ENCODE assay signal across 41 cellular contexts in genomic region chr5:180187767-180188166, GRCh38. TPM values are rescaled to one million over a fixed set of nuclear protein-coding genes. Genes with fewer than 3 reads are reported as not detected.
"Had no signal": no experiment of that assay in that cellular context is flagged by ENCODE, and none has a peak within 500 bp of the region (broad histone marks: within the 10 kb centered on the region; RNA-seq: fewer than 3 reads in every experiment).

No MANE protein-coding gene starts in this region.

- H3K27ac Mint-ChIP-seq: activated naive CD4-positive, alpha-beta T cell treated with anti-CD3 and anti-CD28 coated beads for 36 hours; activated naive CD4-positive, alpha-beta T cell treated with anti-CD3 and anti-CD28 coated beads, Interleukin-2, amount 10 ng/mL, durations not matched to agents 7 days and 5 days; activated naive CD4-positive, alpha-beta T cell treated with anti-CD3 and anti-CD28 coated beads, Interleukin-2, amount 50 U/mL, for 24 hours; activated naive CD4-positive, alpha-beta T cell treated with anti-CD3 and anti-CD28 coated beads, Interleukin-2, amount 50 U/mL, for 72 hours; activated naive CD8-positive, alpha-beta T cell; activated naive CD8-positive, alpha-beta T cell treated with anti-CD3 and anti-CD28 coated beads for 36 hours; activated naive CD8-positive, alpha-beta T cell treated with anti-CD3 and anti-CD28 coated beads, Interleukin-2, amount 10 ng/mL, durations not matched to agents 7 days and 5 days; activated naive CD8-positive, alpha-beta T cell treated with anti-CD3 and anti-CD28 coated beads, Interleukin-2, amount 50 U/mL, for 24 hours; activated T-cell treated with anti-CD3 and anti-CD28 coated beads, Interleukin-2, amount 50 U/mL, for 24 hours; activated T-cell treated with anti-CD3 and anti-CD28 coated beads, Interleukin-2, amount 50 U/mL, for 72 hours; activated T-helper 1 cell treated with anti-CD3 and anti-CD28 coated beads, Interleukin-12 subunit alpha, Interleukin-12 subunit beta, Interleukin-2, Interleukin-4 antibody, amounts not matched to agents 30 ng/mL and 10 ng/mL and 1 ng/mL, durations not matched to agents 14 hours and 24 hours and 36 hours; activated T-helper 17 cell treated with anti-CD3 and anti-CD28 coated beads, Interleukin-2, amount 50 U/mL, for 72 hours; activated T-helper 2 cell treated with anti-CD3 and anti-CD28 coated beads, Interferon-gamma antibody, Interleukin-2, Interleukin-4, amounts not matched to agents 10 μg/mL and 5 μg/mL and 100 μg/mL, durations not matched to agents 14 hours and 24 hours and 36 hours; brain had no signal

- H3K27ac ChIP-seq: adrenal gland, ascending aorta, body of pancreas, brain microvascular endothelial cell, breast epithelium, cardiac muscle cell had no signal

- H3K4me1 Mint-ChIP-seq: activated naive CD4-positive, alpha-beta T cell treated with anti-CD3 and anti-CD28 coated beads, Interleukin-2, amount 10 ng/mL, durations not matched to agents 7 days and 5 days; activated naive CD4-positive, alpha-beta T cell treated with anti-CD3 and anti-CD28 coated beads, Interleukin-2, amount 50 U/mL, for 24 hours; activated naive CD8-positive, alpha-beta T cell treated with anti-CD3 and anti-CD28 coated beads for 36 hours; activated naive CD8-positive, alpha-beta T cell treated with anti-CD3 and anti-CD28 coated beads, Interleukin-2, amount 10 ng/mL, durations not matched to agents 7 days and 5 days; activated naive CD8-positive, alpha-beta T cell treated with anti-CD3 and anti-CD28 coated beads, Interleukin-2, amount 50 U/mL, for 24 hours; activated T-helper 17 cell treated with anti-CD3 and anti-CD28 coated beads, Interleukin-2, amount 50 U/mL, for 72 hours; brain; central memory CD8-positive, alpha-beta T cell had no signal

- FAIRE-seq: astrocyte, bronchial epithelial cell had no signal

- H3K9me3 Mint-ChIP-seq: activated naive CD4-positive, alpha-beta T cell treated with anti-CD3 and anti-CD28 coated beads, Interleukin-2, amount 50 U/mL, for 72 hours; central memory CD8-positive, alpha-beta T cell had no signal

- H3K4me3 ChIP-seq: adrenal gland, ascending aorta, body of pancreas, breast epithelium, cardiac muscle cell had no signal

- H3K27me3 ChIP-seq: adrenal gland, ascending aorta, body of pancreas, brain microvascular endothelial cell, breast epithelium, cardiac muscle cell had no signal

- H3K36me3 Mint-ChIP-seq: activated naive CD4-positive, alpha-beta T cell treated with anti-CD3 and anti-CD28 coated beads, Interleukin-2, amount 10 ng/mL, durations not matched to agents 7 days and 5 days; activated naive CD4-positive, alpha-beta T cell treated with anti-CD3 and anti-CD28 coated beads, Interleukin-2, amount 50 U/mL, for 72 hours; activated naive CD8-positive, alpha-beta T cell; activated naive CD8-positive, alpha-beta T cell treated with anti-CD3 and anti-CD28 coated beads for 36 hours; activated naive CD8-positive, alpha-beta T cell treated with anti-CD3 and anti-CD28 coated beads, Interleukin-2, amount 10 ng/mL, durations not matched to agents 7 days and 5 days had no signal

- H3K4me3 Mint-ChIP-seq: activated naive CD4-positive, alpha-beta T cell treated with anti-CD3 and anti-CD28 coated beads for 36 hours; activated naive CD4-positive, alpha-beta T cell treated with anti-CD3 and anti-CD28 coated beads, Interleukin-2, amount 10 ng/mL, durations not matched to agents 7 days and 5 days; activated naive CD4-positive, alpha-beta T cell treated with anti-CD3 and anti-CD28 coated beads, Interleukin-2, amount 50 U/mL, for 24 hours; activated naive CD8-positive, alpha-beta T cell; activated naive CD8-positive, alpha-beta T cell treated with anti-CD3 and anti-CD28 coated beads for 36 hours; activated naive CD8-positive, alpha-beta T cell treated with anti-CD3 and anti-CD28 coated beads, Interleukin-2, amount 10 ng/mL, durations not matched to agents 7 days and 5 days; activated naive CD8-positive, alpha-beta T cell treated with anti-CD3 and anti-CD28 coated beads, Interleukin-2, amount 50 U/mL, for 24 hours; activated T-cell treated with anti-CD3 and anti-CD28 coated beads, Interleukin-2, amount 50 U/mL, for 24 hours; activated T-cell treated with anti-CD3 and anti-CD28 coated beads, Interleukin-2, amount 50 U/mL, for 4 hours; activated T-cell treated with anti-CD3 and anti-CD28 coated beads, Interleukin-2, amount 50 U/mL, for 72 hours; activated T-helper 1 cell treated with anti-CD3 and anti-CD28 coated beads, Interleukin-12 subunit alpha, Interleukin-12 subunit beta, Interleukin-2, Interleukin-4 antibody, amounts not matched to agents 30 ng/mL and 10 ng/mL and 1 ng/mL, durations not matched to agents 14 hours and 24 hours and 36 hours; activated T-helper 17 cell treated with anti-CD3 and anti-CD28 coated beads, Interleukin-2, amount 50 U/mL, for 72 hours; brain; central memory CD8-positive, alpha-beta T cell had no signal

- DNase-seq: activated effector memory CD4-positive, alpha-beta T cell treated with anti-CD3 and anti-CD28 coated beads, Interleukin-2, amount 50 U/mL, for 16 hours; activated effector memory CD4-positive, alpha-beta T cell treated with Interleukin-2 at 50 U/mL for 16 hours; activated gamma-delta T cell; activated gamma-delta T cell treated with Interleukin-2 at 50 U/mL for 16 hours; activated naive CD4-positive, alpha-beta T cell; activated naive CD4-positive, alpha-beta T cell treated with anti-CD3 and anti-CD28 coated beads for 36 hours; activated naive CD4-positive, alpha-beta T cell treated with anti-CD3 and anti-CD28 coated beads, Interleukin-2, amount 10 ng/mL, durations not matched to agents 7 days and 5 days; activated naive CD4-positive, alpha-beta T cell treated with anti-CD3 and anti-CD28 coated beads, Interleukin-2, amount 50 U/mL, for 16 hours; activated naive CD4-positive, alpha-beta T cell treated with Interleukin-2 at 50 U/mL for 16 hours; activated naive CD8-positive, alpha-beta T cell treated with anti-CD3 and anti-CD28 coated beads for 36 hours; activated naive CD8-positive, alpha-beta T cell treated with anti-CD3 and anti-CD28 coated beads, Interleukin-2, amount 10 ng/mL, durations not matched to agents 7 days and 5 days; activated naive CD8-positive, alpha-beta T cell treated with anti-CD3 and anti-CD28 coated beads, Interleukin-2, amount 50 U/mL, for 24 hours; activated T-cell treated with anti-CD3 and anti-CD28 coated beads, Interleukin-2, amount 50 U/mL, for 1 hour; activated T-cell treated with anti-CD3 and anti-CD28 coated beads, Interleukin-2, amount 50 U/mL, for 24 hours; activated T-cell treated with anti-CD3 and anti-CD28 coated beads, Interleukin-2, amount 50 U/mL, for 4 hours; activated T-cell treated with anti-CD3 and anti-CD28 coated beads, Interleukin-2, amount 50 U/mL, for 48 hours; activated T-cell treated with anti-CD3 and anti-CD28 coated beads, Interleukin-2, amount 50 U/mL, for 72 hours; amniotic stem cell; amygdala; anterior cingulate cortex; aorta; body of pancreas; brain microvascular endothelial cell; caudate nucleus; central memory CD4-positive, alpha-beta T cell; cerebellar nuclear complex had no signal

- H3K27me3 Mint-ChIP-seq: activated naive CD4-positive, alpha-beta T cell treated with anti-CD3 and anti-CD28 coated beads, Interleukin-2, amount 10 ng/mL, durations not matched to agents 7 days and 5 days; activated naive CD8-positive, alpha-beta T cell treated with anti-CD3 and anti-CD28 coated beads for 36 hours; brain had no signal

- H3K36me3 ChIP-seq: adrenal gland, ascending aorta, brain microvascular endothelial cell, breast epithelium, cardiac muscle cell had no signal

- H3K4me1 ChIP-seq: adrenal gland, ascending aorta, body of pancreas, breast epithelium had no signal

- ATAC-seq: activated naive CD4-positive, alpha-beta T cell treated with anti-CD3 and anti-CD28 coated beads, Interleukin-2, amount 50 U/mL, for 72 hours; activated naive CD8-positive, alpha-beta T cell treated with anti-CD3 and anti-CD28 coated beads, Interleukin-2, amount 50 U/mL, for 24 hours; activated T-cell treated with anti-CD3 and anti-CD28 coated beads, Interleukin-2, amount 50 U/mL, for 4 hours; activated T-cell treated with anti-CD3 and anti-CD28 coated beads, Interleukin-2, amount 50 U/mL, for 72 hours; activated T-helper 17 cell treated with anti-CD3 and anti-CD28 coated beads, Interleukin-2, amount 50 U/mL, for 72 hours; body of pancreas had no signal

RNA-seq across cellular contexts. Expression of gene RASGEF1C, which starts 21.2 kb away (rescaled TPM):
- total RNA-seq: activated naive CD4-positive, alpha-beta T cell treated with anti-CD3 and anti-CD28 coated beads for 36 hours; activated naive CD4-positive, alpha-beta T cell treated with anti-CD3 and anti-CD28 coated beads, Interleukin-2, amount 50 U/mL, for 72 hours; activated naive CD8-positive, alpha-beta T cell treated with anti-CD3 and anti-CD28 coated beads for 36 hours; activated naive CD8-positive, alpha-beta T cell treated with anti-CD3 and anti-CD28 coated beads, Interleukin-2, amount 10 ng/mL, durations not matched to agents 7 days and 5 days; activated T-cell treated with anti-CD3 and anti-CD28 coated beads, Interleukin-2, amount 50 U/mL, for 4 hours; activated T-cell treated with anti-CD3 and anti-CD28 coated beads, Interleukin-2, amount 50 U/mL, for 72 hours; activated T-helper 1 cell treated with anti-CD3 and anti-CD28 coated beads, Interleukin-12 subunit alpha, Interleukin-12 subunit beta, Interleukin-2, Interleukin-4 antibody, amounts not matched to agents 30 ng/mL and 10 ng/mL and 1 ng/mL, durations not matched to agents 14 hours and 24 hours and 36 hours; activated T-helper 17 cell treated with anti-CD3 and anti-CD28 coated beads, Interleukin-2, amount 50 U/mL, for 72 hours; activated T-helper 2 cell treated with anti-CD3 and anti-CD28 coated beads, Interferon-gamma antibody, Interleukin-2, Interleukin-4, amounts not matched to agents 10 μg/mL and 5 μg/mL and 100 μg/mL, durations not matched to agents 14 hours and 24 hours and 36 hours; ascending aorta; body of pancreas; bronchial epithelial cell; chondrocyte had no signal
- polyA plus RNA-seq: aorta had no signal
